In the genomic region with DNA sequence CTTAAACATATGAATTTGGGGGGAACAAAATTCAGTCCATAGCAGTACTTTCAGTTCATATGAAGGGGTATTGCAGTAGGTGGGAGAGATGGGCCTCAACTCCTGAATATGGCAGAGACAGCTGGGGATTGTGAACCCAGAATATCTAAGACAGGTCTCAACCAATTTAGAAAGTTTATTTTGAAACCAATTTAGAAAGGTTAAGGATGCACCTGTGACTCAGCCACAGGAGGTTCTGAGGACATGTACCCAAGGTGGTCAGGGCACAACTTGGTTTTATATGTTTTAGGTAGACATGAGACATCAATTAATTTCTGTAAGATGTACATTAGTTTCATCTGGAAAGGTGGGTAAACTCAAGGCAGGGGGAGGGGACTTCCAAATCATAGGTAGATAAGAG, we compare ENCODE assay signal across 8 cellular contexts.
"Had no signal": no experiment of that assay in that cellular context is flagged by ENCODE, and none has a peak within 500 bp of the region (broad histone marks: within the 10 kb centered on the region; RNA-seq: fewer than 3 reads in every experiment).

No MANE protein-coding gene starts in this region.

- H3K36me3 ChIP-seq: HAP-1 had no signal

- H2AFZ ChIP-seq: GM23248 had no signal

- DNase-seq: GM23248, GOT3, H7, IMR-90, KG1 had no signal

- H3K27ac ChIP-seq: GM23248 had no signal

- H3K4me3 ChIP-seq: GM23248, HAP-1, K562 had no signal

- H3K4me1 ChIP-seq: HAP-1 had no signal

- FAIRE-seq: K562 had no signal

- H3K9ac ChIP-seq: GM23248 had no signal

- ATAC-seq: HCT116, K562 had no signal
